17 cellular contexts compared by ENCODE assay signal in genomic region chr5:93304391-93304790, GRCh38.
DNase-seq lines count a peak whose midpoint lies in the region; ATAC-seq and TF ChIP-seq lines count a peak whose summit lies in the region.
"Had no signal": no experiment of that assay in that cellular context is flagged by ENCODE, and none has a peak within 500 bp of the region (broad histone marks: within the 10 kb centered on the region; RNA-seq: fewer than 3 reads in every experiment).

No MANE protein-coding gene starts in this region.

- H3K4me2 ChIP-seq in neuronal stem cell (ENCODE audit: insufficient read depth, low read length, poor library complexity, severe bottlenecking) = no peak overlapping the region
- no peak overlapping the region for H3K4me2 ChIP-seq in osteoblast (ENCODE audit: insufficient read depth, low read length)
- H3K4me2 ChIP-seq: KMS-11, PC-9 had no signal

- peaks cover 17 to 31% of the 10 kb centered on the region in 2 donors for H3K4me1 ChIP-seq in neuronal stem cell (ENCODE audit: control insufficient read depth in 2 of 2, insufficient read depth in 1 of 2, low read depth in 1 of 2, low read length in 2 of 2)
- H3K4me1 ChIP-seq in osteoblast (ENCODE audit: insufficient read depth, low read length) = peaks cover 16% of the 10 kb centered on the region
- peaks cover 0 to 19% (median 0%) of the 10 kb centered on the region in 9 donors for H3K4me1 ChIP-seq in heart right ventricle

- intact Hi-C loops in Right ventricle myocardium superior (cut with DNase I) = no loop called here
- intact Hi-C loops in left cardiac atrium (cut with DNase I) = no loop called here
- intact Hi-C loops in activated CD4-positive, alpha-beta T cell treated with anti-CD3 and anti-CD28 coated beads for 36 hours (cut with DNase I, micrococcal nuclease) = no loop called here
- intact Hi-C loops in heart right ventricle (cut with DNase I) = no loop called here

- CTCF ChIA-PET in activated CD4-positive, alpha-beta T cell treated with anti-CD3 and anti-CD28 coated beads for 36 hours (lab: Charles Lee) = no interaction called here

- TF ChIP-seq CTCF in osteoblast (IDR thresholded peaks at IDR 0.05; ENCODE audit: extremely low read depth, low read depth, low read length) = no peak
- no peak for TF ChIP-seq CTCF in heart right ventricle (IDR thresholded peaks at IDR 0.05)

- POLR2A ChIA-PET in activated CD4-positive, alpha-beta T cell treated with anti-CD3 and anti-CD28 coated beads for 36 hours (lab: Charles Lee) = no interaction called here

- no peak overlapping the region for H4K8ac ChIP-seq in neuronal stem cell (ENCODE audit: low read depth, low read length)

- H2AFZ ChIP-seq in neuronal stem cell (ENCODE audit: low read length) = peak overlapping the region; percentile 54
- no peak overlapping the region for H2AFZ ChIP-seq in osteoblast (ENCODE audit: low read length)
- H2AFZ ChIP-seq: PC-9 had no signal

- no peak overlapping the region for H2BK15ac ChIP-seq in neuronal stem cell (ENCODE audit: low read length)

- H3K27ac ChIP-seq in layer of hippocampus (ENCODE audit: low read depth, low read length) (peak overlapping the region; percentile 42), neuronal stem cell (replicated peaks; ENCODE audit: low read length) (peak overlapping the region; percentile 33), osteoblast (ENCODE audit: low read depth, low read length) (no peak overlapping the region), heart right ventricle (no peak overlapping the region)
- H3K27ac ChIP-seq: KMS-11, PC-9 had no signal

- H3K4me3 Mint-ChIP-seq in activated CD4-positive, alpha-beta T cell treated with anti-CD3 and anti-CD28 coated beads for 36 hours = no peak overlapping the region

- H3K27me3 Mint-ChIP-seq in activated CD4-positive, alpha-beta T cell treated with anti-CD3 and anti-CD28 coated beads for 36 hours = peaks cover 7% of the 10 kb centered on the region

- H3K18ac ChIP-seq in neuronal stem cell (ENCODE audit: low read length) = no peak overlapping the region

- no peaks in the 10 kb centered on the region for H3K79me2 ChIP-seq in osteoblast (ENCODE audit: insufficient read depth, low read length)

- H3K36me3 ChIP-seq in neuronal stem cell (replicated peaks in 1 of 2; ENCODE audit: control insufficient read depth in 2 of 2, insufficient read depth in 2 of 2, low read length in 2 of 2) (no peaks in the 10 kb centered on the region), osteoblast (ENCODE audit: insufficient read depth, low read length) (no peaks in the 10 kb centered on the region), heart right ventricle (no peaks in the 10 kb centered on the region)

- no CpG with 5 or more reads among the region's 2 CpGs for WGBS in neuronal stem cell (ENCODE audit: extremely low coverage in 2 of 2, insufficient read length in 2 of 2, insufficient replicate concordance in 1 of 2), 2 donors
- WGBS in heart right ventricle, 2 donors = 78 to 80% methylated on average over 2 of the region's 2 CpGs

- DNase-seq in Right ventricle myocardium superior (no peak), left cardiac atrium (no peak), neuronal stem cell (ENCODE audit: low spot score) (peak; percentile 31), osteoblast (ENCODE audit: insufficient read length, low spot score, missing footprints) (no peak), heart right ventricle (no peak)
- DNase-seq in activated CD4-positive, alpha-beta T cell treated with anti-CD3 and anti-CD28 coated beads for 36 hours = no peak
- DNase-seq in activated CD4-positive, alpha-beta T cell treated with anti-CD3 and anti-CD28 coated beads, Interleukin-2, amount 50 U/mL, for 1 hour = no peak
- DNase-seq: 8988T, DND-41, H7, MV-4-11, NCI-H187, NCI-H226, NCI-H524, PC-9 had no signal

- ATAC-seq in Right ventricle myocardium superior (ENCODE audit: poor library complexity) (peak; percentile 25), left cardiac atrium (no peak), heart right ventricle (no peak)
- no peak for ATAC-seq in activated CD4-positive, alpha-beta T cell treated with anti-CD3 and anti-CD28 coated beads for 36 hours

- no peak overlapping the region for H4K91ac ChIP-seq in neuronal stem cell (ENCODE audit: low read depth, low read length, poor library complexity)

- H3K27ac Mint-ChIP-seq in activated CD4-positive, alpha-beta T cell treated with anti-CD3 and anti-CD28 coated beads for 36 hours = no peak overlapping the region

- H3K4ac ChIP-seq in neuronal stem cell (ENCODE audit: low read length) = no peak overlapping the region

- H3K79me1 ChIP-seq in neuronal stem cell (ENCODE audit: low read depth, low read length) = no peaks in the 10 kb centered on the region

- H4K20me1 ChIP-seq in osteoblast (ENCODE audit: insufficient read depth, low read length) = no peaks in the 10 kb centered on the region

- no peak overlapping the region for H2BK12ac ChIP-seq in neuronal stem cell (ENCODE audit: low read length)

- no peak overlapping the region for H3K23ac ChIP-seq in neuronal stem cell (ENCODE audit: low read depth, low read length, poor library complexity)

- no peaks in the 10 kb centered on the region for H3K36me3 Mint-ChIP-seq in activated CD4-positive, alpha-beta T cell treated with anti-CD3 and anti-CD28 coated beads for 36 hours (ENCODE audit: low read depth)

- H2BK120ac ChIP-seq in neuronal stem cell (ENCODE audit: low read depth, low read length) = no peak overlapping the region

- no peaks in the 10 kb centered on the region for H3K9me3 Mint-ChIP-seq in activated CD4-positive, alpha-beta T cell treated with anti-CD3 and anti-CD28 coated beads for 36 hours (ENCODE audit: low read depth)

- H3K9ac ChIP-seq in neuronal stem cell (ENCODE audit: low read depth, low read length, poor library complexity) = no peak overlapping the region
- H3K9ac ChIP-seq: KMS-11 had no signal

- H3K9me3 ChIP-seq in neuronal stem cell (replicated peaks in 1 of 2; ENCODE audit: control insufficient read depth in 2 of 2, insufficient read depth in 1 of 2, low read depth in 1 of 2, low read length in 2 of 2) (no peaks in the 10 kb centered on the region), osteoblast (ENCODE audit: low read depth, low read length) (no peaks in the 10 kb centered on the region), heart right ventricle (no peaks in the 10 kb centered on the region)

- H2AK5ac ChIP-seq in neuronal stem cell (ENCODE audit: low read depth, low read length) = no peak overlapping the region

- H3K14ac ChIP-seq in neuronal stem cell (ENCODE audit: low read length) = no peak overlapping the region

- H3K4me3 ChIP-seq in neuronal stem cell (ENCODE audit: low read length in 2 of 2) (no peak overlapping the region), osteoblast (ENCODE audit: insufficient read depth, low read length) (no peak overlapping the region), heart right ventricle (no peak overlapping the region)
- H3K4me3 ChIP-seq: PC-9 had no signal

- no peak overlapping the region for H2BK5ac ChIP-seq in neuronal stem cell (ENCODE audit: low read length)

- no peaks in the 10 kb centered on the region for H3K4me1 Mint-ChIP-seq in activated CD4-positive, alpha-beta T cell treated with anti-CD3 and anti-CD28 coated beads for 36 hours

- H3K27me3 ChIP-seq in layer of hippocampus (ENCODE audit: control insufficient read depth, insufficient read depth, low read length) (no peaks in the 10 kb centered on the region), neuronal stem cell (ENCODE audit: control insufficient read depth in 3 of 3, insufficient read depth in 3 of 3, low read depth in 1 of 3, low read length in 3 of 3) (no peaks in the 10 kb centered on the region), osteoblast (ENCODE audit: insufficient read depth, low read length) (no peaks in the 10 kb centered on the region), heart right ventricle (no peaks in the 10 kb centered on the region)

Comparison
In these comparisons a context has a peak if more than half of its experiments do, and no peak if none do; other contexts are left out.
1. H3K27ac ChIP-seq: peak in layer of hippocampus (single experiment) and neuronal stem cell (single experiment); none in osteoblast (single experiment) and heart right ventricle (0 of 10).